Comparison of ENCODE assay signal across 8 cellular contexts in the genomic region with DNA sequence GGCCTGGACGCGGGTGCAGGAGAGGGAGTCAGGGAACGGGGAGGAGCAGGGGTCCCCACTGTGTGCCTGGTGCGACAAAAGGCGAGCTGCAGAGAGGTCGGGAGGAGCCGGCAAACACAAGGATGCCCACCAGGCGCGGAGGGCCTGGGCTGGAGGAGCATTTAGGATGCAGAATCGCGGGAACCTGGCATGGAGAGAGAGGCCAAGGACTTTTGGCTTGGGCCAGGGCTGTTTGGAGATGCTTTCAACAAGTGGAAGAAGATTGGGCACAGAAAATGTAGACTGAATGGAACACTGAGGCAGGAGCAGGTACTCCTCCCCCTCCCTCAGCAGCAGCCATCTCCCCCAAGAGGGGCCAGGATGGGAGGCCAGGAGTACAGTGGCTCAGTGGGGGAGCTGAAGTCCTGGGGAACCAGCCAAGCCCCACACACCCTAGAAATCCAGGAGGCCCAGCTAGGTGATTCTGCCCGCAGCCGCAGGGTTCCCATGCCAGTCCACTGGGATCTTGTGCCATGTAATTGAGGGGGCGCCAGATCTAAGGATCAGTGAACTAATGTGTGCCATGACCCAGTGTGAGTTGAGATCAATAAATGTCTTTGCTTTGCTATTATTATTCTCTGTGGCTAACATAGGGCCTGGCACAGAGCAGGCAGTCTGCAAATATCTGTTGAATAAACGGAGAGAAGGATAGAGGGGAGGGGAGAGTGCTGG. TPM values are rescaled to one million over a fixed set of nuclear protein-coding genes. Genes with fewer than 3 reads are reported as not detected.
A peak's percentile ranks its signal among the peaks of the same experiment; 100 is the strongest.
DNase-seq lines count a peak whose midpoint lies in the region; ATAC-seq and TF ChIP-seq lines count a peak whose summit lies in the region.

No MANE protein-coding gene starts in this region.

- H3K4me3 ChIP-seq in Caco-2 (ENCODE audit: low read depth, low read length), result peak overlapping the region; percentile 79
- H3K4me3 ChIP-seq in NT2/D1 (ENCODE audit: insufficient read length, low read depth), result peak overlapping the region; percentile 73
- peak overlapping the region; percentile 89 for H3K4me3 ChIP-seq in epithelial cell of esophagus (ENCODE audit: low read length)

- H3K36me3 ChIP-seq in Caco-2 (ENCODE audit: control insufficient read depth, insufficient read depth, low read length) (no peaks in the 10 kb centered on the region), NT2/D1 (ENCODE audit: insufficient read depth, insufficient read length, low read length) (no peaks in the 10 kb centered on the region)

- no peaks in the 10 kb centered on the region for H3K27me3 ChIP-seq in Caco-2 (replicated peaks; ENCODE audit: control insufficient read depth, insufficient read depth, low read length)
- peaks cover 64% of the 10 kb centered on the region for H3K27me3 ChIP-seq in NT2/D1 (ENCODE audit: insufficient read depth, insufficient read length)

- H3K27me3 Mint-ChIP-seq in Caco-2 (ENCODE audit: insufficient read depth, unreplicated experiment) (peaks cover 7% of the 10 kb centered on the region), osteocyte (ENCODE audit: unreplicated experiment) (peaks cover 22% of the 10 kb centered on the region)

- H3K9me3 ChIP-seq in Caco-2 (no peaks in the 10 kb centered on the region), NT2/D1 (ENCODE audit: insufficient read depth, low read length) (no peaks in the 10 kb centered on the region)

- H3K4me1 ChIP-seq in Caco-2 (peaks cover 7% of the 10 kb centered on the region; the same call in 1 of the 2 replicates), NT2/D1 (ENCODE audit: insufficient read depth, insufficient read length) (peaks cover 7% of the 10 kb centered on the region)

- in situ Hi-C loops in GM13977 (cut with MboI; ENCODE audit: low pct_unique_long_range_greater_than_20kb, low sequenced_read_pairs, unreplicated experiment), result no loop called here

- H3K4me3 Mint-ChIP-seq in Caco-2 (ENCODE audit: unreplicated experiment) (peak overlapping the region; percentile 98), osteocyte (ENCODE audit: unreplicated experiment) (peak overlapping the region; percentile 99)

- H3K4me1 Mint-ChIP-seq in Caco-2 (ENCODE audit: low read depth, unreplicated experiment), result no peaks in the 10 kb centered on the region
- peaks cover 9% of the 10 kb centered on the region for H3K4me1 Mint-ChIP-seq in osteocyte (ENCODE audit: unreplicated experiment)

- no peak overlapping the region for H3K27ac Mint-ChIP-seq in Caco-2 (ENCODE audit: unreplicated experiment)
- H3K27ac Mint-ChIP-seq in osteocyte (ENCODE audit: unreplicated experiment), result no peak overlapping the region

- POLR2A ChIA-PET in Caco-2 (lab: Charles Lee), result no interaction called here

- CTCF ChIA-PET in Caco-2 (lab: Charles Lee), result interaction anchor here (1.7 kb wide), 1 partner anchor 17 kb away, joined by 17 read pairs; no protein-coding TSS in a partner anchor

- intact Hi-C loops in Caco-2 (cut with micrococcal nuclease; ENCODE audit: unreplicated experiment), result no loop called here

- ATAC-seq in HG03139 (IDR thresholded peaks at IDR 0.05; ENCODE audit: unreplicated experiment), result no peak
- ATAC-seq in left lobe of liver, result no peak

- H3K9ac ChIP-seq in NT2/D1 (ENCODE audit: insufficient read length, low read depth), result peak overlapping the region; percentile 90

- TF ChIP-seq CTCF in Caco-2 (IDR thresholded peaks at IDR 0.05; ENCODE audit: insufficient read depth in 1 of 2, low read depth in 1 of 2, low read length in 1 of 2, severe bottlenecking in 1 of 2, unreplicated experiment in 1 of 2), result no peak
- TF ChIP-seq CTCF in epithelial cell of esophagus (IDR thresholded peaks at IDR 0.05; ENCODE audit: insufficient read depth, low read depth, low read length, missing control alignments), result no peak
- TF ChIP-seq CTCF in osteocyte (IDR thresholded peaks at IDR 0.05), result no peak
- no peak for TF ChIP-seq CTCF in GM13977 (IDR thresholded peaks at IDR 0.05; ENCODE audit: extremely low read depth, insufficient read depth, missing control alignments)

- no peaks in the 10 kb centered on the region for H3K9me3 Mint-ChIP-seq in Caco-2 (ENCODE audit: unreplicated experiment)
- H3K9me3 Mint-ChIP-seq in osteocyte (ENCODE audit: unreplicated experiment), result no peaks in the 10 kb centered on the region

- no TSS peak for BruUV-seq in Caco-2 (replicated peaks; lab: Mats Ljungman, UMichigan)

- H3K36me3 Mint-ChIP-seq in Caco-2 (ENCODE audit: insufficient read depth, unreplicated experiment) (peaks cover 5% of the 10 kb centered on the region), osteocyte (ENCODE audit: unreplicated experiment) (peaks cover 3% of the 10 kb centered on the region)

- no peak for DNase-seq in Caco-2
- no peak for DNase-seq in NT2/D1 (ENCODE audit: low read depth, low spot score)
- no peak for DNase-seq in epithelial cell of esophagus (ENCODE audit: low read depth)
- DNase-seq in osteocyte (ENCODE audit: extremely low spot score, unreplicated experiment), result no peak
- DNase-seq in GM13977 (ENCODE audit: low spot score), result no peak
- DNase-seq in left lobe of liver (ENCODE audit: low spot score), result no peak
- DNase-seq in GM19238 (ENCODE audit: insufficient read length, low spot score), result no peak

RNA-seq across cellular contexts. Expression of a gene that starts 1.1 kb away (rescaled TPM):
- total RNA-seq in Caco-2 (2022), result 0.23 TPM in 1 of 2 replicates, not detected in the other
- 0.24 and 0.31 TPM in 2 replicates for total RNA-seq in osteocyte
- 3.6 TPM for total RNA-seq in left lobe of liver

RNA-seq across cellular contexts. Expression of a gene that starts 39.4 kb away (rescaled TPM):
- 17.2 and 18.6 TPM in 2 replicates for total RNA-seq in Caco-2 (2022)
- 0.70 and 1.6 TPM in 2 replicates for total RNA-seq in osteocyte
- total RNA-seq in left lobe of liver, result 33.3 TPM
